10 cellular contexts compared by ENCODE assay signal in the genomic region with DNA sequence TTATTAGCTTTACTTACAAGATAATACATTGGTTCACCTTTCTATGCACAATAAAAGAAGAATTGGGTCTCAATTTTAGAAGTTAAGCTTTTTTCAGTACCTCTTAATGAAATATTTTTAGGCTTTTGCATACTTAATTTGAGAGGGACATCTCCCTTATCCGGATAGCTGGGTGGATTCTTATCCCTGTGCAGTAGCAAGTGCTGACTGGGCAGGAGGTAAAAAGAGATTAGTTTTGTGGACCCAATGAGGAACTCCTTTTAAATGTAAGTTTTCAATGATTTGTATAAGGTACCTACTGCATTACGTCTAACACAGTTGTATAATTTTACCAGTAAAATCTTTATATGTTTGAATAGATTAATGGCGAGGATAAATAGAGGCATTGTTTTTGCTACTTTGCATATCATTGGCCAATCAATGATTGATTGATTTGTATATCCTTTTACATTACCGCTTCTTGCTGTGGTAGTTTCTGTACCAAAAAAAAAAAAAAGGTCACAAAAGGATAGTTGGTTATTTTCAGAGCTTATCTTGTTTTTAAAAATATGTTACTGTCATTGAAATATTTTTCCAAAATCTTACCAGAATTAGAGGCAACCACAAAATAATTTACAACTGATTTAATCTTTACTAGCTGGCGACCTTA. TPM values are rescaled to one million over a fixed set of nuclear protein-coding genes. Genes with fewer than 3 reads are reported as not detected.
A peak's percentile ranks its signal among the peaks of the same experiment; 100 is the strongest.
DNase-seq lines count a peak whose midpoint lies in the region; ATAC-seq, FAIRE-seq and TF ChIP-seq lines count a peak whose summit lies in the region.
"Had no signal": no experiment of that assay in that cellular context is flagged by ENCODE, and none has a peak within 500 bp of the region (broad histone marks: within the 10 kb centered on the region; RNA-seq: fewer than 3 reads in every experiment).

No MANE protein-coding gene starts in this region.

- H2AFZ ChIP-seq in astrocyte (ENCODE audit: low read depth, low read length): no peak overlapping the region

- peak overlapping the region; percentile 87 for H3K4me2 ChIP-seq in BLaER1
- peak overlapping the region; percentile 98 for H3K4me2 ChIP-seq in astrocyte (ENCODE audit: low read length)

- peaks cover 75% of the 10 kb centered on the region for H3K79me2 ChIP-seq in astrocyte (ENCODE audit: insufficient read depth, low read length)

- H3K27me3 Mint-ChIP-seq in astrocyte (ENCODE audit: low read depth, unreplicated experiment) (no peaks in the 10 kb centered on the region), memory B cell (no peaks in the 10 kb centered on the region)

- H3K9ac ChIP-seq in BLaER1: peak overlapping the region; percentile 99
- H3K9ac ChIP-seq in astrocyte (ENCODE audit: low read length): peak overlapping the region; percentile 95

- H3K4me3 ChIP-seq in BLaER1 (peak overlapping the region; percentile 97), HL-60 (replicated peaks; ENCODE audit: insufficient read depth, low read length) (peak overlapping the region; percentile 85), astrocyte (ENCODE audit: insufficient read depth, low read depth, low read length) (peak overlapping the region; percentile 95)

- ATAC-seq in memory B cell (ENCODE audit: low read depth) (no peak), GM18502 (IDR thresholded peaks at IDR 0.05; ENCODE audit: poor library complexity, unreplicated experiment) (no peak)

- DNase-seq in HL-60 (ENCODE audit: low read depth in 1 of 2, low spot score in 1 of 2): no peak
- DNase-seq in astrocyte (ENCODE audit: low read depth): no peak
- DNase-seq in memory B cell (ENCODE audit: low spot score in 2 of 2): no peak
- no peak for DNase-seq in stimulated activated naive CD4-positive, alpha-beta T cell (lab: John Stamatoyannopoulos, UW)
- DNase-seq in NCI-H1694 treated with DMSO at 0.1 percent for 48 hours (lab: John Stamatoyannopoulos, UW): no peak
- DNase-seq in iPS-NIHi11 (ENCODE audit: low spot score): no peak
- DNase-seq: islet precursor cell, KBM-7 had no signal

- H3K27ac ChIP-seq in BLaER1 (0 out of 2 replicates have a peak overlapping the region, but pooled peaks have one; percentile 22), HL-60 (replicated peaks) (no peak overlapping the region), astrocyte (ENCODE audit: low read depth, low read length) (no peak overlapping the region)

- peaks cover 4% of the 10 kb centered on the region for H3K36me3 Mint-ChIP-seq in astrocyte (ENCODE audit: low read depth, unreplicated experiment)
- no peaks in the 10 kb centered on the region for H3K36me3 Mint-ChIP-seq in memory B cell

- H3K4me3 Mint-ChIP-seq in astrocyte (ENCODE audit: unreplicated experiment) (peak overlapping the region; percentile 99), memory B cell (no peak overlapping the region)

- H3K9me3 Mint-ChIP-seq in astrocyte (ENCODE audit: unreplicated experiment) (no peaks in the 10 kb centered on the region), memory B cell (no peaks in the 10 kb centered on the region)

- TF ChIP-seq CTCF in HL-60 (IDR thresholded peaks at IDR 0.05; ENCODE audit: insufficient read depth, low read length) (no peak), astrocyte (IDR thresholded peaks at IDR 0.05; ENCODE audit: insufficient read depth, low read depth, low read length) (no peak)

- peaks cover 67% of the 10 kb centered on the region for H4K20me1 ChIP-seq in BLaER1
- peaks cover 66% of the 10 kb centered on the region for H4K20me1 ChIP-seq in astrocyte (ENCODE audit: insufficient read depth, low read length)

- peaks cover 25% of the 10 kb centered on the region for H3K4me1 Mint-ChIP-seq in astrocyte (ENCODE audit: low read depth, unreplicated experiment)
- H3K4me1 Mint-ChIP-seq in memory B cell: peaks cover 21% of the 10 kb centered on the region

- peaks cover 33% of the 10 kb centered on the region for H3K36me3 ChIP-seq in BLaER1
- H3K36me3 ChIP-seq in astrocyte (ENCODE audit: insufficient read depth, low read length): peaks cover 3% of the 10 kb centered on the region

- H3K27ac Mint-ChIP-seq in astrocyte (ENCODE audit: unreplicated experiment) (no peak overlapping the region), memory B cell (peak overlapping the region; percentile 28)

- H3K4me1 ChIP-seq in BLaER1 (peaks cover 40% of the 10 kb centered on the region), astrocyte (ENCODE audit: insufficient read depth, low read length) (peaks cover 5% of the 10 kb centered on the region)

- FAIRE-seq in astrocyte (lab: Jason Lieb, UNC): no peak

- H3K27me3 ChIP-seq in BLaER1 (no peaks in the 10 kb centered on the region), HL-60 (ENCODE audit: insufficient read depth, poor library complexity, severe bottlenecking) (no peaks in the 10 kb centered on the region), astrocyte (ENCODE audit: insufficient read depth, low read length) (no peaks in the 10 kb centered on the region)

- H3K9me3 ChIP-seq in BLaER1 (no peaks in the 10 kb centered on the region), astrocyte (ENCODE audit: insufficient read depth, low read depth, low read length) (no peaks in the 10 kb centered on the region)

RNA-seq across cellular contexts. Expression of a gene that starts 2.2 kb away (rescaled TPM):
- 58.4 and 68.3 TPM in 2 replicates for total RNA-seq in astrocyte
